9 cellular contexts compared by ENCODE assay signal in the genomic region with DNA sequence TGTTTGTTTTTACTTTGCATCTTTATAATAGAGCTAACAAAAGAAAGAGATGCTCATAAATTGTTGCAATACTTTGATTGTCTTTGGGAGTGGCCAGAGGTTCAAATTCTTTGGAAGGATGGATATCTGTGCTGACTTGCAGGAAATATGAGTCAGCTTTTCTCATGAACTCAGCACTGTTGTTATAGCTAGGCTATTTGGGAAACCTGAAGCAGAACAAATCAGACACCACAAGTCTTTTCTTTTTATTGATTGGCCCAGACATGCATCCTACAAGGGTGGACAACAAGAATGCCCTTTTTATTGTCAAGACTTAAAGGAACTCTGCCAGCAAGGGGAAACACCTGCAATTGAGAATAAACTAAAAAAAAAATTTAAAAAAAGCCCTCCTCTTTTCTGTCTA. TPM values are rescaled to one million over a fixed set of nuclear protein-coding genes. Genes with fewer than 3 reads are reported as not detected.
DNase-seq lines count a peak whose midpoint lies in the region; ATAC-seq, FAIRE-seq and TF ChIP-seq lines count a peak whose summit lies in the region.
"Had no signal": no experiment of that assay in that cellular context is flagged by ENCODE, and none has a peak within 500 bp of the region (broad histone marks: within the 10 kb centered on the region; RNA-seq: fewer than 3 reads in every experiment).

No MANE protein-coding gene starts in this region.

- no peak overlapping the region for H2BK20ac ChIP-seq in H9 (ENCODE audit: low read depth, low read length, poor library complexity, severe bottlenecking)

- TF ChIP-seq CTCF in natural killer cell (IDR thresholded peaks at IDR 0.05) (no peak), fibroblast of mammary gland (conservative IDR thresholded peaks at IDR 0.05; ENCODE audit: control insufficient read depth, insufficient read depth, low read depth, low read length) (no peak), H9 (conservative IDR thresholded peaks at IDR 0.05) (no peak)

- no peak overlapping the region for H2BK120ac ChIP-seq in H9 (ENCODE audit: low read depth, low read length, poor library complexity, severe bottlenecking)

- H2AFZ ChIP-seq in H9 (ENCODE audit: low read length) = no peak overlapping the region

- no peak overlapping the region for H3K4me3 ChIP-seq in fibroblast of mammary gland (ENCODE audit: control insufficient read depth, low read depth, low read length)
- H3K4me3 ChIP-seq: uterus had no signal

- DNase-seq in natural killer cell treated with Interleukin-12 subunit alpha and Interleukin-12 subunit beta and Interleukin-15 and Interleukin-18, amount 100 ng/mL, for 72 hours (ENCODE audit: low spot score) = no peak
- DNase-seq in natural killer cell = no peak
- DNase-seq in SW480 (ENCODE audit: low spot score) = peak; percentile 59
- DNase-seq in fibroblast of mammary gland (ENCODE audit: low read depth) = peak; percentile 76
- DNase-seq in urothelium cell line (ENCODE audit: low spot score) = peak; percentile 67
- no peak for DNase-seq in NCI-H2029 (lab: John Stamatoyannopoulos, UW)
- no peak for DNase-seq in H9
- DNase-seq: uterus had no signal

- no peaks in the 10 kb centered on the region for H3K79me2 ChIP-seq in H9 (ENCODE audit: insufficient read depth, low read length)

- no peaks in the 10 kb centered on the region for H3K36me3 Mint-ChIP-seq in natural killer cell treated with Interleukin-12 subunit alpha and Interleukin-12 subunit beta and Interleukin-15 and Interleukin-18, amount 100 ng/mL, for 72 hours
- H3K36me3 Mint-ChIP-seq in natural killer cell (no peaks in the 10 kb centered on the region), H9 (ENCODE audit: insufficient read depth in 1 of 3, low read depth in 3 of 3) (no peaks in the 10 kb centered on the region)

- no peak overlapping the region for H2BK12ac ChIP-seq in H9 (ENCODE audit: insufficient read length, low read depth, low read length)

- H3K27me3 Mint-ChIP-seq in natural killer cell treated with Interleukin-12 subunit alpha and Interleukin-12 subunit beta and Interleukin-15 and Interleukin-18, amount 100 ng/mL, for 72 hours = no peaks in the 10 kb centered on the region
- H3K27me3 Mint-ChIP-seq in natural killer cell (ENCODE audit: low read depth in 2 of 2) = no peaks in the 10 kb centered on the region
- no peaks in the 10 kb centered on the region for H3K27me3 Mint-ChIP-seq in H9 (ENCODE audit: low read depth)

- no peaks in the 10 kb centered on the region for H3K23me2 ChIP-seq in H9 (ENCODE audit: insufficient read length, low read depth, low read length, poor library complexity, severe bottlenecking)

- ATAC-seq in natural killer cell treated with Interleukin-12 subunit alpha and Interleukin-12 subunit beta and Interleukin-15 and Interleukin-18, amount 100 ng/mL, for 72 hours = no peak
- ATAC-seq in natural killer cell (no peak), GM19452 (IDR thresholded peaks at IDR 0.05; ENCODE audit: unreplicated experiment) (no peak)

- no peak for FAIRE-seq in urothelium cell line (lab: Jason Lieb, UNC)

- no peak overlapping the region for H3K18ac ChIP-seq in H9 (ENCODE audit: insufficient read length, low read depth, low read length)

- peaks cover 51 to 65% of the 10 kb centered on the region in 2 donors for H3K4me1 Mint-ChIP-seq in natural killer cell treated with Interleukin-12 subunit alpha and Interleukin-12 subunit beta and Interleukin-15 and Interleukin-18, amount 100 ng/mL, for 72 hours (ENCODE audit: low read depth in 2 of 2)
- H3K4me1 Mint-ChIP-seq in natural killer cell (peaks cover 11 to 14% of the 10 kb centered on the region in 2 donors), H9 (peaks cover 21 to 24% of the 10 kb centered on the region in 2 experiments)

- no peak overlapping the region for H2BK5ac ChIP-seq in H9 (ENCODE audit: insufficient read length, low read length)

- peak overlapping the region; percentile 44 for H3K4me3 Mint-ChIP-seq in natural killer cell treated with Interleukin-12 subunit alpha and Interleukin-12 subunit beta and Interleukin-15 and Interleukin-18, amount 100 ng/mL, for 72 hours
- H3K4me3 Mint-ChIP-seq in natural killer cell (no peak overlapping the region), H9 (no peak overlapping the region)

- H3K27ac ChIP-seq in H9 (ENCODE audit: insufficient read length, low read depth, low read length) = no peak overlapping the region
- H3K27ac ChIP-seq: uterus had no signal

- peaks cover 5% of the 10 kb centered on the region; the same call in 1 of the 2 replicates for H3K4me1 ChIP-seq in H9 (ENCODE audit: insufficient read depth, low read length)
- H3K4me1 ChIP-seq: uterus had no signal

- no peaks in the 10 kb centered on the region for H3K9me3 Mint-ChIP-seq in natural killer cell treated with Interleukin-12 subunit alpha and Interleukin-12 subunit beta and Interleukin-15 and Interleukin-18, amount 100 ng/mL, for 72 hours
- H3K9me3 Mint-ChIP-seq in natural killer cell (no peaks in the 10 kb centered on the region), H9 (no peaks in the 10 kb centered on the region)

- intact Hi-C loops in natural killer cell (cut with micrococcal nuclease) = no loop called here

- H3K79me1 ChIP-seq in H9 (ENCODE audit: insufficient read depth, low read depth, low read length, poor library complexity, severe bottlenecking) = no peaks in the 10 kb centered on the region

- H3T11ph ChIP-seq in H9 (ENCODE audit: low read length) = no peak overlapping the region

- peak overlapping the region; percentile 48 to 100 for H3K27ac Mint-ChIP-seq in natural killer cell treated with Interleukin-12 subunit alpha and Interleukin-12 subunit beta and Interleukin-15 and Interleukin-18, amount 100 ng/mL, for 72 hours
- H3K27ac Mint-ChIP-seq in natural killer cell (peak overlapping the region in 1 of 2 donors; percentile 17), H9 (no peak overlapping the region; a peak in 1 of 7 replicates)

- H3K4ac ChIP-seq in H9 (ENCODE audit: low read depth, low read length) = no peak overlapping the region

- H3K9ac ChIP-seq in H9 (ENCODE audit: extremely low read depth, insufficient read length, low read length) = no peak overlapping the region

- no peak overlapping the region for H4K5ac ChIP-seq in H9 (ENCODE audit: insufficient read length, low read depth, low read length)

- no peaks in the 10 kb centered on the region for H3K9me3 ChIP-seq in H9 (ENCODE audit: control insufficient read depth, low read depth, low read length)
- H3K9me3 ChIP-seq: uterus had no signal

- no peaks in the 10 kb centered on the region for H3K27me3 ChIP-seq in H9 (ENCODE audit: insufficient read depth, low read length)
- H3K27me3 ChIP-seq: uterus had no signal

- no peak overlapping the region for H2AK5ac ChIP-seq in H9 (ENCODE audit: insufficient read length, low read length)

- no peak overlapping the region for H3K4me2 ChIP-seq in H9 (ENCODE audit: insufficient read depth, insufficient read length, low read length)

- no peak overlapping the region for H2BK15ac ChIP-seq in H9 (ENCODE audit: low read depth, low read length)

- no peak overlapping the region for H3K14ac ChIP-seq in H9 (ENCODE audit: insufficient read depth, low read length)

- H3K23ac ChIP-seq in H9 (ENCODE audit: insufficient read length, low read depth, low read length) = no peak overlapping the region

- no peak overlapping the region for H3K56ac ChIP-seq in H9 (ENCODE audit: insufficient read length, low read depth, low read length)

- H4K91ac ChIP-seq in H9 (ENCODE audit: insufficient read length, low read depth, low read length) = no peak overlapping the region

- no peak overlapping the region for H4K8ac ChIP-seq in H9 (replicated peaks; ENCODE audit: insufficient read length, low read depth, low read length)

- no peaks in the 10 kb centered on the region for H4K20me1 ChIP-seq in H9 (ENCODE audit: control insufficient read depth, insufficient read depth, insufficient read length)

RNA-seq across cellular contexts. Expression of a gene that starts 4.5 kb away (rescaled TPM):
- total RNA-seq in natural killer cell treated with Interleukin-12 subunit alpha and Interleukin-12 subunit beta and Interleukin-15 and Interleukin-18, amount 100 ng/mL, for 72 hours = 100 to 1,000 TPM; 114 to 121 TPM
- total RNA-seq in natural killer cell (10 to 100 TPM; 65.8 to 84.6 (median 66.1) TPM), H9 (2021) (4.7 and 4.8 TPM in 2 replicates)

Comparison
In these comparisons a context has a peak if more than half of its experiments do, and no peak if none do; other contexts are left out.
1. DNase-seq: peak in SW480 (single experiment), fibroblast of mammary gland (single experiment) and urothelium cell line (single experiment); none in natural killer cell treated with Interleukin-12 subunit alpha and Interleukin-12 subunit beta and Interleukin-15 and Interleukin-18, amount 100 ng/mL, for 72 hours (single experiment), natural killer cell (single experiment), NCI-H2029 (single experiment) and H9 (single experiment).
2. H3K27ac Mint-ChIP-seq: peak in natural killer cell treated with Interleukin-12 subunit alpha and Interleukin-12 subunit beta and Interleukin-15 and Interleukin-18, amount 100 ng/mL, for 72 hours (2 of 2); none in H9 (0 of 3).
3. RNA of a gene that starts 4.5 kb away (total RNA-seq): 114 to 121 TPM in natural killer cell treated with Interleukin-12 subunit alpha and Interleukin-12 subunit beta and Interleukin-15 and Interleukin-18, amount 100 ng/mL, for 72 hours and 65.8 to 84.6 TPM in natural killer cell; 4.7 to 4.8 TPM in H9; every median in the first group is over 10 times any median in the second.